ENCODE assay signal across 1 cellular context in genomic region chr16:89312598-89313299, GRCh38.
TF ChIP-seq lines count a peak whose summit lies in the region.

No MANE protein-coding gene starts in this region.

TF ChIP-seq in HEK293, 187 proteins besides CTCF, POLR2A, EP300 and RAD21:
- TF ChIP-seq MZF1 (tag by site-specific recombination; IDR thresholded peaks at IDR 0.05; ENCODE audit: borderline replicate concordance): no peak
- TF ChIP-seq ZNF394 (tag by site-specific recombination; IDR thresholded peaks at IDR 0.05; ENCODE audit: borderline replicate concordance): no peak
- no peak for TF ChIP-seq ZNF510 (tag by site-specific recombination; IDR thresholded peaks at IDR 0.05; ENCODE audit: insufficient replicate concordance)
- TF ChIP-seq ZNF350 (tag by site-specific recombination; IDR thresholded peaks at IDR 0.05): no peak
- TF ChIP-seq ZNF692 (tag by site-specific recombination; IDR thresholded peaks at IDR 0.05): peak; percentile 31; the same call in 1 of the 2 replicates
